1 cellular context compared by ENCODE assay signal in genomic region chr7:2583798-2584580, GRCh38.
TF ChIP-seq lines count a peak whose summit lies in the region.

No MANE protein-coding gene starts in this region.

TF ChIP-seq in WTC11, 78 proteins besides CTCF, POLR2A, EP300 and RAD21 (continued from another document):
- TF ChIP-seq E2F5 (CRISPR knock-in tag; IDR thresholded peaks at IDR 0.05) = no peak
- no peak for TF ChIP-seq ZNF281 (CRISPR knock-in tag; IDR thresholded peaks at IDR 0.05)
- no peak for TF ChIP-seq ATF3 (CRISPR knock-in tag; conservative IDR thresholded peaks at IDR 0.05)
- no peak for TF ChIP-seq NFE2L1 (CRISPR knock-in tag; IDR thresholded peaks at IDR 0.05)
- TF ChIP-seq RORB (CRISPR knock-in tag; IDR thresholded peaks at IDR 0.05) = no peak
TF ChIP-seq in WTC11: peak in this region for 0.
